ENCODE assay signal across 1 cellular context in the genomic region with DNA sequence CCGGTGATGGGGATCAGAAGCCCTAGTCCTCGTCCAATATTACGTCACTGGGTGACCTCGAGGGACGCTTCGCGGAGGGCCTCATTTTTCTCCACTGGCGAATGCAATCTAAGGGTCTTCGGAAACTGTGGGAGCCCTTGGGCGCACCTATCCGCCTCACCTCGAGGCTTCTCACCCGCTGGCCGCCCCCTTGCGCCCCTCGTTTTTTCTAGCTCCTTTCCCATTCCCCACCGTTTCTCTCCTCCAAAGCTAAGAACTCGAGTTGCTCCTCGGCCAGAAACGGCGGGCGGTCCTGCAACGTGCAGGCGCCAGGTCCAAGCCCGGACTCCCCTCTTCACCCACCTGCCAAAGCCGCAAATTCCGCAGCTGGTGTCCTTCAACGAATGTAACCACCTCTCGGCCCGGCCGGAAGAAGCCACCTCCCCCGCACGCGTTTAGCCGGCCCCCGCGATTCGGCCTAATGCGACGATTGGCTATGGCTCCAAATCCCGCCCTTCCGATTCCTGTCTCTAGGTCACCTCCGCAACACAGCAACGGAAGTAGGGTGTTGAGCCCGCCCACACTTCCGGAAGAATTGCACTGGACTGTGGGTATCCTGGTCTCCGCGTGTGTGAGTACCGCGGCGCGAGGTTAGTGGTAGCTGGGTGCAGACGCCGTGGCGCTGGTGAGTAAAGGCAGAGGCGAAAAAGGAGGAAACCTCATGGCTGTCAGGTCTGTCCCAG.
A peak's percentile ranks its signal among the peaks of the same experiment; 100 is the strongest.
TF ChIP-seq lines count a peak whose summit lies in the region.

A gene with protein sequence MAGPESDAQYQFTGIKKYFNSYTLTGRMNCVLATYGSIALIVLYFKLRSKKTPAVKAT (minus strand): TSS at position 409 of the 722 bp plus-strand sequence. CDS start 4,018 bp downstream, outside the sequence.
Gene PDCD11, plus strand, starts transcription at position 560 of the 722 bp plus-strand sequence. CDS start 1,801 bp downstream, outside the sequence.

TF ChIP-seq in GM12878, 131 proteins besides CTCF, POLR2A, EP300 and RAD21 (continued from another document and continues in another):
- TF ChIP-seq SIX5 (IDR thresholded peaks at IDR 0.05; ENCODE audit: low read depth, low read length, severe bottlenecking) = peak; percentile 45
- TF ChIP-seq KLF5 (IDR thresholded peaks at IDR 0.05; ENCODE audit: partially characterized antibody) = peak; percentile 76
- TF ChIP-seq ESRRA (IDR thresholded peaks at IDR 0.05; ENCODE audit: low read length) = no peak
- no peak for TF ChIP-seq TCF7 (IDR thresholded peaks at IDR 0.05; ENCODE audit: borderline replicate concordance)
- TF ChIP-seq RELA (IDR thresholded peaks at IDR 0.05; ENCODE audit: borderline replicate concordance, partially characterized antibody) = peak; percentile 42
- TF ChIP-seq FOXM1 (IDR thresholded peaks at IDR 0.05; ENCODE audit: low read depth, low read length) = no peak
- TF ChIP-seq ZSCAN29 (IDR thresholded peaks at IDR 0.05) = no peak
- TF ChIP-seq NRF1 (conservative IDR thresholded peaks at IDR 0.05; ENCODE audit: low read depth, low read length) = no peak
- no peak for TF ChIP-seq NR2C2 (IDR thresholded peaks at IDR 0.05; ENCODE audit: borderline replicate concordance, control insufficient read depth, insufficient read length, low read depth)
- TF ChIP-seq RUNX3 (IDR thresholded peaks at IDR 0.05; ENCODE audit: low read length) = peak; percentile 85
- TF ChIP-seq TCF3 (IDR thresholded peaks at IDR 0.05; ENCODE audit: borderline replicate concordance, insufficient read depth, low read depth, low read length) = peak; percentile 95
- TF ChIP-seq PML (IDR thresholded peaks at IDR 0.05; ENCODE audit: low read length) = peak; percentile 89
- TF ChIP-seq STAT3 (IDR thresholded peaks at IDR 0.05; ENCODE audit: low read depth, low read length) = no peak; the same call in 1 of the 2 replicates
- no peak for TF ChIP-seq ZBTB11 (CRISPR knock-in tag; IDR thresholded peaks at IDR 0.05)
- TF ChIP-seq JUNB (IDR thresholded peaks at IDR 0.05) = no peak
- no peak for TF ChIP-seq ZBTB4 (CRISPR knock-in tag; IDR thresholded peaks at IDR 0.05)
- TF ChIP-seq ZNF622 (IDR thresholded peaks at IDR 0.05) = no peak
- TF ChIP-seq RFX5 (IDR thresholded peaks at IDR 0.05; ENCODE audit: low read depth, low read length) = peak; percentile 60
- peak; percentile 46; the same call in 1 of the 2 replicates for TF ChIP-seq LARP7 (IDR thresholded peaks at IDR 0.05)
- TF ChIP-seq SP1 (IDR thresholded peaks at IDR 0.05; ENCODE audit: low read depth, low read length) = peak; percentile 71
- 0 out of 2 replicates have a peak, but pooled peaks have one; percentile 6 for TF ChIP-seq ZNF384 (IDR thresholded peaks at IDR 0.05; ENCODE audit: borderline replicate concordance, low read depth, low read length)
- TF ChIP-seq, protein P1, sequence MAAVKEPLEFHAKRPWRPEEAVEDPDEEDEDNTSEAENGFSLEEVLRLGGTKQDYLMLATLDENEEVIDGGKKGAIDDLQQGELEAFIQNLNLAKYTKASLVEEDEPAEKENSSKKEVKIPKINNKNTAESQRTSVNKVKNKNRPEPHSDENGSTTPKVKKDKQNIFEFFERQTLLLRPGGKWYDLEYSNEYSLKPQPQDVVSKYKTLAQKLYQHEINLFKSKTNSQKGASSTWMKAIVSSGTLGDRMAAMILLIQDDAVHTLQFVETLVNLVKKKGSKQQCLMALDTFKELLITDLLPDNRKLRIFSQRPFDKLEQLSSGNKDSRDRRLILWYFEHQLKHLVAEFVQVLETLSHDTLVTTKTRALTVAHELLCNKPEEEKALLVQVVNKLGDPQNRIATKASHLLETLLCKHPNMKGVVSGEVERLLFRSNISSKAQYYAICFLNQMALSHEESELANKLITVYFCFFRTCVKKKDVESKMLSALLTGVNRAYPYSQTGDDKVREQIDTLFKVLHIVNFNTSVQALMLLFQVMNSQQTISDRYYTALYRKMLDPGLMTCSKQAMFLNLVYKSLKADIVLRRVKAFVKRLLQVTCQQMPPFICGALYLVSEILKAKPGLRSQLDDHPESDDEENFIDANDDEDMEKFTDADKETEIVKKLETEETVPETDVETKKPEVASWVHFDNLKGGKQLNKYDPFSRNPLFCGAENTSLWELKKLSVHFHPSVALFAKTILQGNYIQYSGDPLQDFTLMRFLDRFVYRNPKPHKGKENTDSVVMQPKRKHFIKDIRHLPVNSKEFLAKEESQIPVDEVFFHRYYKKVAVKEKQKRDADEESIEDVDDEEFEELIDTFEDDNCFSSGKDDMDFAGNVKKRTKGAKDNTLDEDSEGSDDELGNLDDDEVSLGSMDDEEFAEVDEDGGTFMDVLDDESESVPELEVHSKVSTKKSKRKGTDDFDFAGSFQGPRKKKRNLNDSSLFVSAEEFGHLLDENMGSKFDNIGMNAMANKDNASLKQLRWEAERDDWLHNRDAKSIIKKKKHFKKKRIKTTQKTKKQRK (IDR thresholded peaks at IDR 0.05; ENCODE audit: low read depth, low read length) = peak; percentile 77
- TF ChIP-seq CHD2 (IDR thresholded peaks at IDR 0.05; ENCODE audit: borderline replicate concordance, low read depth, low read length) = peak; percentile 87; the same call in 1 of the 2 replicates
- TF ChIP-seq, protein P2, sequence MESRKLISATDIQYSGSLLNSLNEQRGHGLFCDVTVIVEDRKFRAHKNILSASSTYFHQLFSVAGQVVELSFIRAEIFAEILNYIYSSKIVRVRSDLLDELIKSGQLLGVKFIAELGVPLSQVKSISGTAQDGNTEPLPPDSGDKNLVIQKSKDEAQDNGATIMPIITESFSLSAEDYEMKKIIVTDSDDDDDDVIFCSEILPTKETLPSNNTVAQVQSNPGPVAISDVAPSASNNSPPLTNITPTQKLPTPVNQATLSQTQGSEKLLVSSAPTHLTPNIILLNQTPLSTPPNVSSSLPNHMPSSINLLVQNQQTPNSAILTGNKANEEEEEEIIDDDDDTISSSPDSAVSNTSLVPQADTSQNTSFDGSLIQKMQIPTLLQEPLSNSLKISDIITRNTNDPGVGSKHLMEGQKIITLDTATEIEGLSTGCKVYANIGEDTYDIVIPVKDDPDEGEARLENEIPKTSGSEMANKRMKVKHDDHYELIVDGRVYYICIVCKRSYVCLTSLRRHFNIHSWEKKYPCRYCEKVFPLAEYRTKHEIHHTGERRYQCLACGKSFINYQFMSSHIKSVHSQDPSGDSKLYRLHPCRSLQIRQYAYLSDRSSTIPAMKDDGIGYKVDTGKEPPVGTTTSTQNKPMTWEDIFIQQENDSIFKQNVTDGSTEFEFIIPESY (IDR thresholded peaks at IDR 0.05) = no peak
- no peak for TF ChIP-seq ZNF217 (IDR thresholded peaks at IDR 0.05)
- TF ChIP-seq SUPT20H (IDR thresholded peaks at IDR 0.05; ENCODE audit: borderline replicate concordance, control insufficient read depth, low read depth, low read length) = no peak
- no peak for TF ChIP-seq HDAC6 (IDR thresholded peaks at IDR 0.05; ENCODE audit: unreplicated experiment)
- TF ChIP-seq RBBP5 (conservative IDR thresholded peaks at IDR 0.05) = no peak
- TF ChIP-seq MYC (IDR thresholded peaks at IDR 0.05; ENCODE audit: insufficient read depth, insufficient read length, insufficient replicate concordance, low read length, severe bottlenecking) = no peak
- no peak for TF ChIP-seq BMI1 (IDR thresholded peaks at IDR 0.05; ENCODE audit: borderline replicate concordance)
- peak; percentile 82 for TF ChIP-seq E4F1 (IDR thresholded peaks at IDR 0.05; ENCODE audit: borderline replicate concordance, partially characterized antibody)
- no peak for TF ChIP-seq FOS (IDR thresholded peaks at IDR 0.05; ENCODE audit: borderline replicate concordance, extremely low read depth, insufficient read length)
- TF ChIP-seq SREBF2 (IDR thresholded peaks at IDR 0.05; ENCODE audit: low read length) = peak; percentile 65; the same call in 1 of the 2 replicates
- TF ChIP-seq CHD4 (IDR thresholded peaks at IDR 0.05) = no peak
- TF ChIP-seq ZNF274 (IDR thresholded peaks at IDR 0.05; ENCODE audit: insufficient read depth, insufficient read length) = no peak
- TF ChIP-seq CBX5 (IDR thresholded peaks at IDR 0.05; ENCODE audit: low read depth) = no peak
- TF ChIP-seq, protein P3, sequence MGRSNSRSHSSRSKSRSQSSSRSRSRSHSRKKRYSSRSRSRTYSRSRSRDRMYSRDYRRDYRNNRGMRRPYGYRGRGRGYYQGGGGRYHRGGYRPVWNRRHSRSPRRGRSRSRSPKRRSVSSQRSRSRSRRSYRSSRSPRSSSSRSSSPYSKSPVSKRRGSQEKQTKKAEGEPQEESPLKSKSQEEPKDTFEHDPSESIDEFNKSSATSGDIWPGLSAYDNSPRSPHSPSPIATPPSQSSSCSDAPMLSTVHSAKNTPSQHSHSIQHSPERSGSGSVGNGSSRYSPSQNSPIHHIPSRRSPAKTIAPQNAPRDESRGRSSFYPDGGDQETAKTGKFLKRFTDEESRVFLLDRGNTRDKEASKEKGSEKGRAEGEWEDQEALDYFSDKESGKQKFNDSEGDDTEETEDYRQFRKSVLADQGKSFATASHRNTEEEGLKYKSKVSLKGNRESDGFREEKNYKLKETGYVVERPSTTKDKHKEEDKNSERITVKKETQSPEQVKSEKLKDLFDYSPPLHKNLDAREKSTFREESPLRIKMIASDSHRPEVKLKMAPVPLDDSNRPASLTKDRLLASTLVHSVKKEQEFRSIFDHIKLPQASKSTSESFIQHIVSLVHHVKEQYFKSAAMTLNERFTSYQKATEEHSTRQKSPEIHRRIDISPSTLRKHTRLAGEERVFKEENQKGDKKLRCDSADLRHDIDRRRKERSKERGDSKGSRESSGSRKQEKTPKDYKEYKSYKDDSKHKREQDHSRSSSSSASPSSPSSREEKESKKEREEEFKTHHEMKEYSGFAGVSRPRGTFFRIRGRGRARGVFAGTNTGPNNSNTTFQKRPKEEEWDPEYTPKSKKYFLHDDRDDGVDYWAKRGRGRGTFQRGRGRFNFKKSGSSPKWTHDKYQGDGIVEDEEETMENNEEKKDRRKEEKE (IDR thresholded peaks at IDR 0.05) = no peak
